In genomic region chrX:148771440-148771839, GRCh38 we compare ENCODE assay signal across 1 cellular context.
TF ChIP-seq lines count a peak whose summit lies in the region.

No MANE protein-coding gene starts in this region.

TF ChIP-seq in GM23338, 12 proteins besides CTCF, POLR2A, EP300 and RAD21 (continued from another document):
- TF ChIP-seq ZNF462 (CRISPR knock-in tag; IDR thresholded peaks at IDR 0.05): no peak
